Comparison of ENCODE assay signal across 17 cellular contexts in the genomic region with DNA sequence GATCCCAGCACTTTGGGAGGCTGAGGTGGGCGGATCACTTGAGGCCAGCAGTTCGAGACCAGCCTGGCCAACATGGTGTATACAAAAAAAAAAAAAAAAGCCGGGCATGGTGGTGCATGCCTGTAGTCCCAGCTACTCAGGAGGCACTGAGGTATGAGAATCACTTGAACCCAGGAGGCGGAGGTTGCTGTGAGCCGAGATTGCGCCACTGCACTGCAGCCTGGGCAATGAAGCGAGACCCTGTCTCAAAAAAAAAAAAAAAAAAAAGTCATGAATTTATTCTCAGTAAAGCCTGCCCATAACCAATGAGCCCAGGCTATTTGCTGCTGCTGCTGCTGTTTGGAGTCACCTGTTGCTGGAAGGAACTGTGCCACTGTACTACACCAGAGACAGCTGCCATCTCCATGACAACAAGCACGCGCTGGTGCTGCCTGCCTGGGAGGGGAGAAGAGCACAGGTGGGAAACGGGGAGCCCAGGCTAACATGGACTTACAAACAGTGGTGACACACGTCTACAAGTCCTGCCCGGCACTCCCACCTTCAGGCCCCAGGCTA. TPM values are rescaled to one million over a fixed set of nuclear protein-coding genes. Genes with fewer than 3 reads are reported as not detected.
DNase-seq lines count a peak whose midpoint lies in the region; ATAC-seq and TF ChIP-seq lines count a peak whose summit lies in the region.
"Had no signal": no experiment of that assay in that cellular context is flagged by ENCODE, and none has a peak within 500 bp of the region (broad histone marks: within the 10 kb centered on the region; RNA-seq: fewer than 3 reads in every experiment).

No MANE protein-coding gene starts in this region.

- no peak for TF ChIP-seq POLR2A in stomach (IDR thresholded peaks at IDR 0.05)

- H3K4me3 Mint-ChIP-seq in osteocyte (ENCODE audit: unreplicated experiment): no peak overlapping the region
- H3K4me3 Mint-ChIP-seq: activated T-cell treated with anti-CD3 and anti-CD28 coated beads, Interleukin-2, amount 50 U/mL, for 4 hours; CD4-positive, CD25-positive, alpha-beta regulatory T cell; naive thymus-derived CD4-positive, alpha-beta T cell; WTC11 had no signal

- H3K27me3 Mint-ChIP-seq in osteocyte (ENCODE audit: unreplicated experiment): peaks cover 33% of the 10 kb centered on the region
- H3K27me3 Mint-ChIP-seq: naive thymus-derived CD4-positive, alpha-beta T cell had no signal

- TF ChIP-seq CTCF in epithelial cell of proximal tubule (conservative IDR thresholded peaks at IDR 0.05; ENCODE audit: low read depth, low read length) (no peak), osteocyte (IDR thresholded peaks at IDR 0.05) (no peak), stomach (IDR thresholded peaks at IDR 0.05) (no peak)

- H3K9me3 Mint-ChIP-seq in osteocyte (ENCODE audit: unreplicated experiment): no peaks in the 10 kb centered on the region
- H3K9me3 Mint-ChIP-seq: activated T-cell treated with anti-CD3 and anti-CD28 coated beads, Interleukin-2, amount 50 U/mL, for 4 hours; CD4-positive, CD25-positive, alpha-beta regulatory T cell; naive thymus-derived CD4-positive, alpha-beta T cell had no signal

- 72 to 79% (median 73%) methylated on average over 12 of the region's 12 CpGs for WGBS in stomach, 5 donors

- DNase-seq in DMS53 (lab: John Stamatoyannopoulos, UW) (peak; percentile 89), GM19240 (ENCODE audit: insufficient read length, low spot score) (peak; percentile 47), NCI-H2171 (lab: John Stamatoyannopoulos, UW) (peak; percentile 45), epithelial cell of proximal tubule (ENCODE audit: low read depth) (peak; percentile 16), osteocyte (ENCODE audit: extremely low spot score, unreplicated experiment) (no peak), stomach (no peak)
- DNase-seq in NK-92 treated with Interleukin-12 subunit alpha and Interleukin-12 subunit beta, amount 100 ng/mL, for 24 hours (lab: John Stamatoyannopoulos, UW): no peak
- DNase-seq: activated T-cell treated with anti-CD3 and anti-CD28 coated beads, Interleukin-2, amount 50 U/mL, for 4 hours; CD4-positive, CD25-positive, alpha-beta regulatory T cell; GM23248; naive thymus-derived CD4-positive, alpha-beta T cell; NCI-H446 treated with DMSO at 0.1 percent for 48 hours; testis had no signal

- H3K4me3 ChIP-seq in epithelial cell of proximal tubule (ENCODE audit: low read depth, low read length) (no peak overlapping the region), stomach (no peak overlapping the region)
- H3K4me3 ChIP-seq: GM23248, SJSA1, testis had no signal

- H3K4me1 ChIP-seq in stomach: no peaks in the 10 kb centered on the region
- H3K4me1 ChIP-seq: testis had no signal

- no peak for ATAC-seq in HG02938 (IDR thresholded peaks at IDR 0.05; ENCODE audit: unreplicated experiment)
- ATAC-seq: activated T-cell treated with anti-CD3 and anti-CD28 coated beads, Interleukin-2, amount 50 U/mL, for 4 hours; naive thymus-derived CD4-positive, alpha-beta T cell; WTC11 had no signal

- no peaks in the 10 kb centered on the region for H3K36me3 Mint-ChIP-seq in osteocyte (ENCODE audit: unreplicated experiment)
- H3K36me3 Mint-ChIP-seq: CD4-positive, CD25-positive, alpha-beta regulatory T cell; naive thymus-derived CD4-positive, alpha-beta T cell had no signal

- H3K27ac ChIP-seq in stomach: no peak overlapping the region
- H3K27ac ChIP-seq: GM23248, SJSA1, testis had no signal

- no peak for TF ChIP-seq EP300 in stomach (IDR thresholded peaks at IDR 0.05)

- intact Hi-C loops in stomach (cut with DNase I; ENCODE audit: low total_unique reads): no loop called here

- H3K4me1 Mint-ChIP-seq in osteocyte (ENCODE audit: unreplicated experiment): peaks cover 4% of the 10 kb centered on the region
- H3K4me1 Mint-ChIP-seq: CD4-positive, CD25-positive, alpha-beta regulatory T cell; naive thymus-derived CD4-positive, alpha-beta T cell; WTC11 had no signal

- no peaks in the 10 kb centered on the region for H3K27me3 ChIP-seq in stomach
- H3K27me3 ChIP-seq: testis had no signal

- H3K27ac Mint-ChIP-seq in osteocyte (ENCODE audit: unreplicated experiment): no peak overlapping the region
- H3K27ac Mint-ChIP-seq: CD4-positive, CD25-positive, alpha-beta regulatory T cell; naive thymus-derived CD4-positive, alpha-beta T cell had no signal

- H3K9me3 ChIP-seq in stomach: peaks cover 0 to 5% (median 4%) of the 10 kb centered on the region in 4 donors
- H3K9me3 ChIP-seq: SJSA1, testis had no signal

- no peaks in the 10 kb centered on the region for H3K36me3 ChIP-seq in stomach
- H3K36me3 ChIP-seq: SJSA1 had no signal

RNA-seq across cellular contexts. Expression of gene ZFR2, which starts 11.3 kb away (rescaled TPM):
- total RNA-seq in epithelial cell of proximal tubule (not detected in 2 replicates), osteocyte (0.44 TPM in 1 of 2 replicates, not detected in the other), stomach (under 1 TPM in 1 of 5 donors, not detected in 4; 0.29 TPM)
- under 1 TPM in 1 of 3 donors, not detected in 2; 0.10 TPM for polyA plus RNA-seq in stomach
- total RNA-seq: CD4-positive, CD25-positive, alpha-beta regulatory T cell; GM23248; HT-29; SJSA1 had no signal
- polyA plus RNA-seq: GM23248 had no signal

RNA-seq across cellular contexts. Expression of gene ATCAY, which starts 23.0 kb away (rescaled TPM):
- not detected in 2 replicates for total RNA-seq in epithelial cell of proximal tubule
- not detected in 2 replicates for total RNA-seq in osteocyte
- total RNA-seq in stomach: under 1 TPM in 2 of 5 donors, not detected in 3; 0.87 to 0.92 TPM
- under 1 TPM in 2 of 3 donors, not detected in 1; 0.25 to 0.75 TPM for polyA plus RNA-seq in stomach
- total RNA-seq: activated T-cell treated with anti-CD3 and anti-CD28 coated beads, Interleukin-2, amount 50 U/mL, for 4 hours; CD4-positive, CD25-positive, alpha-beta regulatory T cell; GM23248; HT-29; naive thymus-derived CD4-positive, alpha-beta T cell had no signal
- polyA plus RNA-seq: CD4-positive, CD25-positive, alpha-beta regulatory T cell; GM23248; naive thymus-derived CD4-positive, alpha-beta T cell had no signal

Comparison
In these comparisons a context has a peak if more than half of its experiments do, and no peak if none do; other contexts are left out.
1. DNase-seq: peak in DMS53 (single experiment), GM19240 (single experiment), NCI-H2171 (single experiment) and epithelial cell of proximal tubule (single experiment); none in NK-92 treated with Interleukin-12 subunit alpha and Interleukin-12 subunit beta, amount 100 ng/mL, for 24 hours (single experiment), osteocyte (single experiment) and stomach (single experiment).